Comparison of ENCODE assay signal across 1 cellular context in genomic region chr18:13797157-13797611, GRCh38.
TF ChIP-seq lines count a peak whose summit lies in the region.

No MANE protein-coding gene starts in this region.

TF ChIP-seq in GM23338, 12 proteins besides CTCF, POLR2A, EP300 and RAD21 (continued from another document):
- no peak for TF ChIP-seq ZNF462 (CRISPR knock-in tag; IDR thresholded peaks at IDR 0.05)
- TF ChIP-seq POLR2AphosphoS5 (IDR thresholded peaks at IDR 0.05; ENCODE audit: low read depth) = no peak
